ENCODE assay signal across 36 cellular contexts in the genomic region with DNA sequence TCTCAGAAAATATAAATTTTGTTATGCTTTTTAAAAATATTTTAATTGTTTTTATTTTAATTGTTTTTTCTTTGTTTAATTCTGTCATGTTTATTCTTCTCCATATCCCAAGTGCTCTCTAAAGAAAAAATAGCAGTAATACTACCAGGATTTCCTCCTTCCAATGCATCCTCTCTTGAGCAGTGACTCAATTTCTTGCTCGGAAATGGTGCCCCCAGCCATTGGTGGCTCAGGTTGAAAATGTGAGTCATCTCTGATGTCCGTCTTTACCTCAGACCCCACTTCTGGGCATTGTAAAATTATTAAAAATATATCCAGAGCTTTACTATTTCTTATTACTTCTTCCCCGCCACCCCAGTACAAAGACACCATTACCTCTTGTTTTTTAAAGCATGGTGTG.
"Had no signal": no experiment of that assay in that cellular context is flagged by ENCODE, and none has a peak within 500 bp of the region (broad histone marks: within the 10 kb centered on the region; RNA-seq: fewer than 3 reads in every experiment).

No MANE protein-coding gene starts in this region.

- H3K4me3 ChIP-seq: ascending aorta, cardiac muscle cell had no signal

- H3K4me1 Mint-ChIP-seq: activated B cell treated with CpG ODN at 0.5 μM for 24 hours; activated CD4-positive, alpha-beta T cell treated with anti-CD3 and anti-CD28 coated beads, Interleukin-2, amount 10 ng/mL, durations not matched to agents 24 days and 14 days; activated naive CD8-positive, alpha-beta T cell treated with anti-CD3 and anti-CD28 coated beads, Interleukin-2, amount 10 ng/mL, durations not matched to agents 7 days and 5 days; activated naive CD8-positive, alpha-beta T cell treated with anti-CD3 and anti-CD28 coated beads, Interleukin-2, amount 50 U/mL, for 24 hours; activated T-helper 17 cell treated with anti-CD3 and anti-CD28 coated beads, Interleukin-2, amount 50 U/mL, for 72 hours; brain; central memory CD8-positive, alpha-beta T cell; T-cell; T-helper 17 cell had no signal

- H3K36me3 ChIP-seq: ascending aorta, cardiac muscle cell had no signal

- H3K27me3 Mint-ChIP-seq: activated B cell treated with CpG ODN at 0.5 μM for 24 hours; activated CD4-positive, alpha-beta memory T cell treated with anti-CD3 and anti-CD28 coated beads for 36 hours; activated CD4-positive, alpha-beta T cell treated with anti-CD3 and anti-CD28 coated beads, Interleukin-2, amount 10 ng/mL, durations not matched to agents 24 days and 14 days; activated CD8-positive, alpha-beta T cell treated with anti-CD3 and anti-CD28 coated beads for 36 hours; activated naive CD8-positive, alpha-beta T cell treated with anti-CD3 and anti-CD28 coated beads, Interleukin-2, amount 10 ng/mL, durations not matched to agents 7 days and 5 days; activated naive CD8-positive, alpha-beta T cell treated with anti-CD3 and anti-CD28 coated beads, Interleukin-2, amount 50 U/mL, for 24 hours; activated T-helper 17 cell treated with anti-CD3 and anti-CD28 coated beads, Interleukin-2, amount 50 U/mL, for 72 hours; central memory CD8-positive, alpha-beta T cell; T-cell; T-helper 17 cell had no signal

- H3K36me3 Mint-ChIP-seq: activated CD4-positive, alpha-beta memory T cell treated with anti-CD3 and anti-CD28 coated beads for 36 hours; activated naive CD4-positive, alpha-beta T cell treated with anti-CD3 and anti-CD28 coated beads, Interleukin-2, amount 50 U/mL, for 72 hours; activated naive CD8-positive, alpha-beta T cell treated with anti-CD3 and anti-CD28 coated beads, Interleukin-2, amount 10 ng/mL, durations not matched to agents 7 days and 5 days; brain; T-cell had no signal

- H3K27ac ChIP-seq: ascending aorta, cardiac muscle cell, VCaP had no signal

- H3K4me3 Mint-ChIP-seq: activated B cell treated with CpG ODN at 0.5 μM for 24 hours; activated CD4-positive, alpha-beta memory T cell treated with anti-CD3 and anti-CD28 coated beads for 36 hours; activated CD4-positive, alpha-beta T cell treated with anti-CD3 and anti-CD28 coated beads, Interleukin-2, amount 10 ng/mL, durations not matched to agents 24 days and 14 days; activated CD8-positive, alpha-beta T cell treated with anti-CD3 and anti-CD28 coated beads for 36 hours; activated naive CD4-positive, alpha-beta T cell treated with anti-CD3 and anti-CD28 coated beads for 36 hours; activated naive CD8-positive, alpha-beta T cell treated with anti-CD3 and anti-CD28 coated beads, Interleukin-2, amount 10 ng/mL, durations not matched to agents 7 days and 5 days; activated naive CD8-positive, alpha-beta T cell treated with anti-CD3 and anti-CD28 coated beads, Interleukin-2, amount 50 U/mL, for 24 hours; activated T-cell treated with anti-CD3 and anti-CD28 coated beads, Interleukin-2, amount 50 U/mL, for 4 hours; activated T-cell treated with anti-CD3 and anti-CD28 coated beads, Interleukin-2, amount 50 U/mL, for 72 hours; activated T-helper 1 cell treated with anti-CD3 and anti-CD28 coated beads, Interleukin-12 subunit alpha, Interleukin-12 subunit beta, Interleukin-2, Interleukin-4 antibody, amounts not matched to agents 30 ng/mL and 10 ng/mL and 1 ng/mL, durations not matched to agents 14 hours and 24 hours and 36 hours; activated T-helper 17 cell treated with anti-CD3 and anti-CD28 coated beads, Interleukin-2, amount 50 U/mL, for 72 hours; brain; central memory CD8-positive, alpha-beta T cell; T-cell; T-helper 17 cell had no signal

- H3K4me1 ChIP-seq: ascending aorta had no signal

- FAIRE-seq: bronchial epithelial cell, TTC549 had no signal

- H3K27me3 ChIP-seq: ascending aorta, cardiac muscle cell had no signal

- H3K9me3 ChIP-seq: ascending aorta had no signal

- H3K27ac Mint-ChIP-seq: activated B cell treated with CpG ODN at 0.5 μM for 24 hours; activated CD4-positive, alpha-beta memory T cell treated with anti-CD3 and anti-CD28 coated beads for 36 hours; activated CD4-positive, alpha-beta T cell treated with anti-CD3 and anti-CD28 coated beads, Interleukin-2, amount 10 ng/mL, durations not matched to agents 24 days and 14 days; activated CD8-positive, alpha-beta T cell treated with anti-CD3 and anti-CD28 coated beads for 36 hours; activated naive CD4-positive, alpha-beta T cell treated with anti-CD3 and anti-CD28 coated beads for 36 hours; activated naive CD4-positive, alpha-beta T cell treated with anti-CD3 and anti-CD28 coated beads, Interleukin-2, amount 50 U/mL, for 72 hours; activated naive CD8-positive, alpha-beta T cell treated with anti-CD3 and anti-CD28 coated beads, Interleukin-2, amount 10 ng/mL, durations not matched to agents 7 days and 5 days; activated naive CD8-positive, alpha-beta T cell treated with anti-CD3 and anti-CD28 coated beads, Interleukin-2, amount 50 U/mL, for 24 hours; activated T-cell treated with anti-CD3 and anti-CD28 coated beads, Interleukin-2, amount 50 U/mL, for 72 hours; activated T-helper 1 cell treated with anti-CD3 and anti-CD28 coated beads, Interleukin-12 subunit alpha, Interleukin-12 subunit beta, Interleukin-2, Interleukin-4 antibody, amounts not matched to agents 30 ng/mL and 10 ng/mL and 1 ng/mL, durations not matched to agents 14 hours and 24 hours and 36 hours; activated T-helper 17 cell treated with anti-CD3 and anti-CD28 coated beads, Interleukin-2, amount 50 U/mL, for 72 hours; brain; T-cell; T-helper 17 cell had no signal

- H3K9me3 Mint-ChIP-seq: brain had no signal

- DNase-seq: activated B cell treated with CpG ODN at 0.5 μM for 24 hours; activated CD4-positive, alpha-beta memory T cell treated with anti-CD3 and anti-CD28 coated beads for 36 hours; activated CD4-positive, alpha-beta T cell treated with anti-CD3 and anti-CD28 coated beads for 4 hours; activated CD4-positive, alpha-beta T cell treated with anti-CD3 and anti-CD28 coated beads, Interleukin-2, amount 10 ng/mL, durations not matched to agents 24 days and 14 days; activated CD4-positive, alpha-beta T cell treated with anti-CD3 and anti-CD28 coated beads, Interleukin-2, amount 50 U/mL, for 1 hour; activated CD4-positive, alpha-beta T cell treated with anti-CD3 and anti-CD28 coated beads, Interleukin-2, amount 50 U/mL, for 4 hours; activated CD4-positive, CD25-positive, alpha-beta regulatory T cell treated with anti-CD3 and anti-CD28 coated beads, Interleukin-2, amount 50 U/mL, for 72 hours; activated CD8-positive, alpha-beta memory T cell treated with anti-CD3 and anti-CD28 coated beads, Interleukin-2, amount 50 U/mL, for 4 hours; activated CD8-positive, alpha-beta T cell treated with anti-CD3 and anti-CD28 coated beads for 36 hours; activated effector memory CD4-positive, alpha-beta T cell treated with anti-CD3 and anti-CD28 coated beads, Interleukin-2, amount 50 U/mL, for 16 hours; activated gamma-delta T cell treated with Interleukin-2 at 50 U/mL for 16 hours; activated naive CD4-positive, alpha-beta T cell; activated naive CD4-positive, alpha-beta T cell treated with anti-CD3 and anti-CD28 coated beads for 36 hours; activated naive CD4-positive, alpha-beta T cell treated with anti-CD3 and anti-CD28 coated beads, Interleukin-2, amount 50 U/mL, for 16 hours; activated naive CD8-positive, alpha-beta T cell treated with anti-CD3 and anti-CD28 coated beads, Interleukin-2, amount 10 ng/mL, durations not matched to agents 7 days and 5 days; activated naive CD8-positive, alpha-beta T cell treated with anti-CD3 and anti-CD28 coated beads, Interleukin-2, amount 50 U/mL, for 24 hours; activated T-cell treated with anti-CD3 and anti-CD28 coated beads for 4 hours; activated T-cell treated with anti-CD3 and anti-CD28 coated beads, Interleukin-2, amount 50 U/mL, for 1 hour; activated T-cell treated with anti-CD3 and anti-CD28 coated beads, Interleukin-2, amount 50 U/mL, for 4 hours; activated T-cell treated with anti-CD3 and anti-CD28 coated beads, Interleukin-2, amount 50 U/mL, for 72 hours; amygdala; anterior cingulate cortex; caudate nucleus; cerebellar nuclear complex; T-cell; T-helper 17 cell had no signal
